In the genomic region with DNA sequence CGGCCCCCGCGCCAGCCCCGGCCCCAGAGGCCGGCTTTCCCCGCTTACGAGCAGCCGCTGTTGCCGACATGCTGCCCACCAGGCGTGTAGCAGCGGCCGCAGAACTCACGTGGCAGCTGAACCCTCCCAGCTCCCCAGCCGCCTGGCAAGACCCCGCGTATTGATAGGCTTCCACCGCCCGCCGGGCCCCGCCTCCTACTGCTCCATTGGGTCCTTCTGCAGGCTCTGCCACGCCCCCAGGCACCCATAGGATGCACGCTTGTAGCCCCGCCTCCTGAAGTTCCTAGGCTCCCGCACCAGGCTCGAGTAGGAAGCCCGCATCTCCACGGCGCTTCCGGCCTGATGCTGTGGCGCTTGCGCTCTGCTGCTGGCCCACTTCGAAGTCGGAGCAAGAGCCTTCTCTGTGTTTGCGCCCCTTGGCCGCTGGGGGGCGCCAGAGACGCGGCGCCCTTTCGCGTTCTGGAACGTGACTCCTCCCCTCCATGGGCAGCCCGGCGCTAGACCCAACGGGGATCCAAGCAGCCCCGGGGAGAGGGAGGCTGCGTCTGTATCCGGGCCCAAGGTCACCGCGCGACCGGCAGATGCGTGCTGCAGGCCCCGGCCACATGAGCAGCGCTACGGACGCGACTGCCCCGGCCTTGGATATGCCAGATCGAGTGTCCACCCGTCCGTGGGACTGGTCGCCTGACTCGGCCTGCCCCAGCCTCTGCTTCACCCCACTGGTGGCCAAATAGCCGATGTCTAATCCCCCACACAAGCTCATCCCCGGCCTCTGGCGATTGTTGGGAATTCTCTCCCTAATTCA, we compare ENCODE assay signal across 7 cellular contexts. TPM values are rescaled to one million over a fixed set of nuclear protein-coding genes. Genes with fewer than 3 reads are reported as not detected.
A peak's percentile ranks its signal among the peaks of the same experiment; 100 is the strongest.
DNase-seq lines count a peak whose midpoint lies in the region; ATAC-seq and TF ChIP-seq lines count a peak whose summit lies in the region.

PARP3 (plus strand) TSS at position 566 of the 805 bp plus-strand sequence. CDS start 993 bp downstream, outside the sequence.
A gene with protein sequence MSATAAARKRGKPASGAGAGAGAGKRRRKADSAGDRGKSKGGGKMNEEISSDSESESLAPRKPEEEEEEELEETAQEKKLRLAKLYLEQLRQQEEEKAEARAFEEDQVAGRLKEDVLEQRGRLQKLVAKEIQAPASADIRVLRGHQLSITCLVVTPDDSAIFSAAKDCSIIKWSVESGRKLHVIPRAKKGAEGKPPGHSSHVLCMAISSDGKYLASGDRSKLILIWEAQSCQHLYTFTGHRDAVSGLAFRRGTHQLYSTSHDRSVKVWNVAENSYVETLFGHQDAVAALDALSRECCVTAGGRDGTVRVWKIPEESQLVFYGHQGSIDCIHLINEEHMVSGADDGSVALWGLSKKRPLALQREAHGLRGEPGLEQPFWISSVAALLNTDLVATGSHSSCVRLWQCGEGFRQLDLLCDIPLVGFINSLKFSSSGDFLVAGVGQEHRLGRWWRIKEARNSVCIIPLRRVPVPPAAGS (minus strand): TSS at position 107 of the 805 bp plus-strand sequence. CDS start 37 bp downstream, at position 70.

- no peaks in the 10 kb centered on the region for H3K36me3 ChIP-seq in hepatocyte (replicated peaks; ENCODE audit: insufficient read depth, low read depth)

- ATAC-seq in GM18502 (IDR thresholded peaks at IDR 0.05; ENCODE audit: poor library complexity, unreplicated experiment) (peak; percentile 90), HG02973 (IDR thresholded peaks at IDR 0.05; ENCODE audit: unreplicated experiment) (peak; percentile 82)

- peak within 1 kb of the TSS; percentile 21 for H3K4me3 ChIP-seq in hepatocyte

- H3K27me3 ChIP-seq in hepatocyte: no peaks in the 10 kb centered on the region

- H3K9me3 ChIP-seq in hepatocyte (ENCODE audit: low read depth): no peaks in the 10 kb centered on the region

- DNase-seq in NCI-H2029 (lab: John Stamatoyannopoulos, UW) (peak; percentile 97), T-helper 9 cell (peak; percentile 98), astrocyte of the hippocampus (ENCODE audit: low read depth, low spot score) (peak; percentile 100), hepatocyte (ENCODE audit: low spot score) (peak; percentile 100), retina (peak; percentile 100)

- peak within 1 kb of the TSS; percentile 92 for H3K4me2 ChIP-seq in hepatocyte

- TF ChIP-seq CTCF in hepatocyte (IDR thresholded peaks at IDR 0.05; ENCODE audit: poor library complexity): peak; percentile 100

- peaks cover 10% of the 10 kb centered on the region for H3K4me1 ChIP-seq in hepatocyte (ENCODE audit: insufficient read depth)

- H4K20me1 ChIP-seq in hepatocyte (ENCODE audit: insufficient read depth, poor library complexity, severe bottlenecking): no peaks in the 10 kb centered on the region

- peaks cover 24% of the 10 kb centered on the region for H3K79me2 ChIP-seq in hepatocyte

- peak within 1 kb of the TSS; percentile 33 for H2AFZ ChIP-seq in hepatocyte

- WGBS in hepatocyte (ENCODE audit: low lambda C conversion rate, missing lambda C conversion rate): 4% methylated on average over 63 of the region's 67 CpGs

- H3K9me2 ChIP-seq in hepatocyte (replicated peaks; ENCODE audit: insufficient read depth): no peaks in the 10 kb centered on the region

- H3K27ac ChIP-seq in hepatocyte: peak within 1 kb of the TSS; percentile 82

RNA-seq across cellular contexts. Expression of gene PARP3, which starts in this region (rescaled TPM):
- total RNA-seq in hepatocyte: 7.0 and 9.3 TPM in 2 replicates
- polyA plus RNA-seq in hepatocyte: 10.3 and 11.6 TPM in 2 replicates

RNA-seq across cellular contexts. Expression of the second gene that starts in this region (rescaled TPM):
- total RNA-seq in hepatocyte: 14.0 and 17.5 TPM in 2 replicates
- polyA plus RNA-seq in hepatocyte: 23.1 and 32.8 TPM in 2 replicates

Comparison
In these comparisons a context has a peak if more than half of its experiments do, and no peak if none do; other contexts are left out.
1. Peak in every context shown above with its lines: DNase-seq, ATAC-seq, H3K4me3 ChIP-seq and H3K27ac ChIP-seq.